Comparison of ENCODE assay signal across 20 cellular contexts in genomic region chr20:40979247-40979646, GRCh38.
"Had no signal": no experiment of that assay in that cellular context is flagged by ENCODE, and none has a peak within 500 bp of the region (broad histone marks: within the 10 kb centered on the region; RNA-seq: fewer than 3 reads in every experiment).

No MANE protein-coding gene starts in this region.

- H3K27me3 Mint-ChIP-seq: memory B cell had no signal

- H3K4me1 ChIP-seq: heart left ventricle, right atrium auricular region had no signal

- DNase-seq: cortex of kidney; dorsolateral prefrontal cortex; effector memory CD4-positive, alpha-beta T cell; foreskin melanocyte; heart left ventricle; hypothalamus; natural killer cell; ovary; stimulated activated CD4-positive, alpha-beta T cell treated with anti-CD3 and anti-CD28 coated beads, Interleukin-2, amount 100 ng/mL, for 48 hours; stimulated activated naive CD4-positive, alpha-beta T cell treated with Interleukin-2 at 50 U/mL for 16 hours had no signal

- H3K27me3 ChIP-seq: dorsolateral prefrontal cortex, ovary, right atrium auricular region had no signal

- H3K36me3 ChIP-seq: heart left ventricle, ovary, right atrium auricular region had no signal

- H3K4me2 ChIP-seq: smooth muscle cell had no signal

- H3K4me3 ChIP-seq: dorsolateral prefrontal cortex, heart left ventricle, ovary, right atrium auricular region, smooth muscle cell had no signal

- H3K4me3 Mint-ChIP-seq: memory B cell, mesothelial cell of epicardium, natural killer cell, neural crest cell, type B pancreatic cell had no signal

- ATAC-seq: heart left ventricle, left lobe of liver, natural killer cell had no signal

- H3K27ac Mint-ChIP-seq: memory B cell, mesothelial cell of epicardium, natural killer cell had no signal

- H3K9me3 ChIP-seq: ovary had no signal

- H3K4me1 Mint-ChIP-seq: mesothelial cell of epicardium, natural killer cell, neural crest cell had no signal

- FAIRE-seq: endometrium, islet of Langerhans, urothelium cell line had no signal

- H3K27ac ChIP-seq: dorsolateral prefrontal cortex, heart left ventricle, ovary, right atrium auricular region had no signal
